Comparison of ENCODE assay signal across 8 cellular contexts in the genomic region with DNA sequence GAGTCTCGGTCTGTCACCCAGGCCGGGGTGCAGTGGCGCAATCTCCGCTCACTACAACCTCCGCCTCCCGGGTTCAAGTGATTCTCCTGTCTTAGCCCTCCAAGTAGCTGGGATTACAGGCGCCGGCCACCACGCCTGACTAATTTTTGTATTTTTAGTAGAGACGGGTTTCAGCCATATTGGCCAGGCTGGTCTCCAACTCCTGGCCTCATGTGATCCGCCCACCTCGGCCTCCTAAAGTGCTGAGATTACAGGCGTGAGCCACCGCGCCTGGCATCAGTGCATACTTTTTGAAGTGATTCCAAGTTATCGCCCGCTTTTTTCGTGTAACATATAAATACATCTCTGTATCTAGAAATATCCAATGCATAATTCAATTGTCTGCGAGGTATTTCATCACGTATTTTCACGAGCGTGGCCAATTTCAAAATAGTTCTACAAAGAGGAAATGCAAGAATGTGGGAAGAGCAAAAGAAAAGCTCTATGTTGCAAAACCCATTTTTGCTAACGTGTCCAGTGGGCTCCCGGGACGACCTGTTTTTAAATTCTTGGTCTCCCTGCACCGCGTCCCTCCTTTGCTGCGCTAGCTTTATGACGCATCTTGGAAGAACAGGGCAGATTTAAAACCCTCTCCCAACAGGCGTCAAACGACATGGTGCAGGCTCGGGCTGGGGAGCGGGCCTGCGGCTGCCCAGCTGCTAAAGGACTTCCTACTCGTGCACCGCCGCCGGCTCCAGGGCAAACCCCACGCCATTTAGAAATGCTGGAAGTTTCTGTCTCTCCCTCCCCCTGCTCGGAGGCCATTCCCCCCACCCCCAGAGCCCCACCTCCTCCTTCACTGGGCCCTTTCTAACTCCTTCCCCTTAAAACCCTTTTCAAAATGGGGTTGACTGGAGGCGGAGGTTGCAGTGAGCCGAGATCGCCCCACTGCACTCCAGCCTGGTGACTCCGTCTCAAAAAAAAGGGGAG. TPM values are rescaled to one million over a fixed set of nuclear protein-coding genes. Genes with fewer than 3 reads are reported as not detected.
DNase-seq lines count a peak whose midpoint lies in the region; ATAC-seq and TF ChIP-seq lines count a peak whose summit lies in the region.

No MANE protein-coding gene starts in this region.

- peak; percentile 34 to 72 (median 68) for ATAC-seq in heart left ventricle
- ATAC-seq in GM19351 (IDR thresholded peaks at IDR 0.05; ENCODE audit: unreplicated experiment): no peak
- no peak for ATAC-seq in HG02759 (IDR thresholded peaks at IDR 0.05; ENCODE audit: unreplicated experiment)
- no peak for ATAC-seq in HG03460 (IDR thresholded peaks at IDR 0.05; ENCODE audit: unreplicated experiment)

- DNase-seq in ELR (ENCODE audit: low read depth) (peak; percentile 75), adrenal gland (peak; percentile 52 to 82 (median 66)), heart left ventricle (peak; percentile 73 to 86 (median 75)), occipital lobe (lab: John Stamatoyannopoulos, UW) (peak; percentile 48)

- H3K36me3 ChIP-seq in KOPT-K1 (ENCODE audit: insufficient read depth, low read length) (no peaks in the 10 kb centered on the region; the same call in 1 of the 2 replicates), adrenal gland (replicated peaks in 1 of 2) (no peaks in the 10 kb centered on the region), heart left ventricle (peaks cover 0 to 19% (median 0%) of the 10 kb centered on the region in 9 donors)

- TF ChIP-seq POLR2A in adrenal gland (IDR thresholded peaks at IDR 0.05): peak; percentile 37 to 63
- TF ChIP-seq POLR2A in heart left ventricle (IDR thresholded peaks at IDR 0.05): no peak

- peaks cover 6 to 14% of the 10 kb centered on the region in 2 donors for H3K4me1 ChIP-seq in adrenal gland (replicated peaks in 1 of 2)
- peaks cover 0 to 74% (median 27%) of the 10 kb centered on the region in 12 donors for H3K4me1 ChIP-seq in heart left ventricle

- TF ChIP-seq CTCF in adrenal gland (IDR thresholded peaks at IDR 0.05) (no peak), heart left ventricle (IDR thresholded peaks at IDR 0.05) (no peak)

- H3K9me3 ChIP-seq in KOPT-K1 (ENCODE audit: insufficient read depth, low read length, poor library complexity, severe bottlenecking) (no peaks in the 10 kb centered on the region), adrenal gland (replicated peaks in 1 of 3) (no peaks in the 10 kb centered on the region), heart left ventricle (no peaks in the 10 kb centered on the region)

- H3K4me3 ChIP-seq in adrenal gland (peak overlapping the region in 2 of 4 donors; percentile 90 to 97), heart left ventricle (peak overlapping the region; percentile 66 to 96 (median 88))

- H3K27ac ChIP-seq in KOPT-K1 (ENCODE audit: low read depth, low read length, poor library complexity, severe bottlenecking): peak overlapping the region; percentile 64
- H3K27ac ChIP-seq in adrenal gland: peak overlapping the region; percentile 64 to 99 (median 90)
- H3K27ac ChIP-seq in heart left ventricle: peak overlapping the region; percentile 71 to 100 (median 94)

- no peaks in the 10 kb centered on the region for H3K27me3 ChIP-seq in adrenal gland
- H3K27me3 ChIP-seq in heart left ventricle: no peaks in the 10 kb centered on the region

- intact Hi-C loops in adrenal gland (cut with DNase I) (no loop called here), heart left ventricle (cut with DNase I) (no loop called here)

- WGBS in adrenal gland, 4 donors: 38 to 50% (median 48%) methylated on average over 43 to 44 of the region's 44 CpGs
- 50 to 57% (median 54%) methylated on average over 38 to 44 of the region's 44 CpGs for WGBS in heart left ventricle, 4 donors

RNA-seq across cellular contexts. Expression of a gene that starts 0.9 kb away (rescaled TPM):
- total RNA-seq in adrenal gland (10 to 100 TPM; 44.5 to 75.8 (median 64.0) TPM), heart left ventricle (10 to 100 TPM; 25.1 to 83.3 (median 35.7) TPM), occipital lobe (57.1 TPM)
- polyA plus RNA-seq in adrenal gland (10 to 100 TPM; 50.3 to 87.4 (median 57.4) TPM), heart left ventricle (10 to 100 TPM; 25.1 to 27.3 TPM)

Comparison
In these comparisons a context has a peak if more than half of its experiments do, and no peak if none do; other contexts are left out.
1. POLR2A ChIP-seq: peak in adrenal gland (2 of 2); none in heart left ventricle (0 of 2).
2. ATAC-seq: peak in heart left ventricle (4 of 4); none in GM19351 (single experiment), HG02759 (single experiment) and HG03460 (single experiment).
3. Peak in every context shown above with its lines, with median percentiles within 50 percentile points of each other: DNase-seq and H3K27ac ChIP-seq.